8 cellular contexts compared by ENCODE assay signal in genomic region chr7:97005764-97006145, GRCh38. TPM values are rescaled to one million over a fixed set of nuclear protein-coding genes. Genes with fewer than 3 reads are reported as not detected.
DNase-seq lines count a peak whose midpoint lies in the region; ATAC-seq and TF ChIP-seq lines count a peak whose summit lies in the region.

No MANE protein-coding gene starts in this region.

- H3K36me3 Mint-ChIP-seq in MCF 10A (ENCODE audit: insufficient read depth, unreplicated experiment), result no peaks in the 10 kb centered on the region
- peaks cover 0 to 5% (median 0%) of the 10 kb centered on the region in 5 donors for H3K36me3 Mint-ChIP-seq in naive thymus-derived CD4-positive, alpha-beta T cell

- peak overlapping the region; percentile 77 for H3K4me3 Mint-ChIP-seq in MCF 10A (ENCODE audit: unreplicated experiment)
- H3K4me3 Mint-ChIP-seq in naive thymus-derived CD4-positive, alpha-beta T cell, result peak overlapping the region; percentile 72 to 88 (median 76)

- peak; percentile 31 for DNase-seq in AG10803 (ENCODE audit: low read depth)
- DNase-seq in HAP-1 (ENCODE audit: low spot score in 2 of 2), result no peak
- DNase-seq in MCF 10A (ENCODE audit: unreplicated experiment), result peak; percentile 14
- DNase-seq in naive thymus-derived CD4-positive, alpha-beta T cell, result peak in 5 of 9 donors; percentile 24 to 52 (median 48)
- no peak for DNase-seq in germinal center (ENCODE audit: low spot score)
- DNase-seq in NCI-H524 treated with DMSO at 0.1 percent for 48 hours (lab: John Stamatoyannopoulos, UW), result no peak
- no peak for DNase-seq in hepatic stellate cell (ENCODE audit: low spot score)

- H3K9me3 Mint-ChIP-seq in MCF 10A (ENCODE audit: unreplicated experiment), result no peaks in the 10 kb centered on the region
- H3K9me3 Mint-ChIP-seq in naive thymus-derived CD4-positive, alpha-beta T cell, result peaks cover 0 to 34% (median 9%) of the 10 kb centered on the region in 11 donors

- H3K36me3 ChIP-seq in HAP-1 (replicated peaks), result peaks cover 30% of the 10 kb centered on the region
- H3K36me3 ChIP-seq in naive thymus-derived CD4-positive, alpha-beta T cell (ENCODE audit: control insufficient read depth in 2 of 3, insufficient read depth in 3 of 3, low read length in 3 of 3), result no peaks in the 10 kb centered on the region

- ATAC-seq in naive thymus-derived CD4-positive, alpha-beta T cell, result peak; percentile 5
- ATAC-seq in HG02678 (IDR thresholded peaks at IDR 0.05; ENCODE audit: unreplicated experiment), result no peak

- H3K4me1 Mint-ChIP-seq in MCF 10A (ENCODE audit: insufficient read depth, unreplicated experiment), result no peaks in the 10 kb centered on the region
- peaks cover 7 to 29% (median 20%) of the 10 kb centered on the region in 7 donors for H3K4me1 Mint-ChIP-seq in naive thymus-derived CD4-positive, alpha-beta T cell

- H3K27me3 Mint-ChIP-seq in MCF 10A (ENCODE audit: insufficient read depth, unreplicated experiment), result peaks cover 37% of the 10 kb centered on the region
- H3K27me3 Mint-ChIP-seq in naive thymus-derived CD4-positive, alpha-beta T cell, result peaks cover 78 to 90% (median 83%) of the 10 kb centered on the region in 5 donors

- CTCF ChIA-PET in MCF 10A (lab: Yijun Ruan, JAX), result interaction anchor here (0.6 kb wide), 1 partner anchor 12 kb away, joined by 4 read pairs; no protein-coding TSS in a partner anchor
- CTCF ChIA-PET in naive thymus-derived CD4-positive, alpha-beta T cell (lab: Charles Lee), result no interaction called here

- TF ChIP-seq CTCF in AG10803 (conservative IDR thresholded peaks at IDR 0.05; ENCODE audit: low read length), result no peak
- no peak for TF ChIP-seq CTCF in MCF 10A (IDR thresholded peaks at IDR 0.05; ENCODE audit: unreplicated experiment)

- H3K4me1 ChIP-seq in HAP-1, result peaks cover 40% of the 10 kb centered on the region
- peaks cover 12 to 19% of the 10 kb centered on the region in 2 donors for H3K4me1 ChIP-seq in naive thymus-derived CD4-positive, alpha-beta T cell (ENCODE audit: control insufficient read depth in 2 of 2, insufficient read depth in 2 of 2, low read length in 2 of 2)

- peak overlapping the region; percentile 36; the same call in 1 of the 2 replicates for H3K4me3 ChIP-seq in AG10803 (ENCODE audit: low read length)
- peak overlapping the region; percentile 56 for H3K4me3 ChIP-seq in HAP-1
- no peak overlapping the region for H3K4me3 ChIP-seq in naive thymus-derived CD4-positive, alpha-beta T cell (ENCODE audit: low read length)

- intact Hi-C loops in MCF 10A (cut with micrococcal nuclease), result no loop called here
- intact Hi-C loops in naive thymus-derived CD4-positive, alpha-beta T cell (cut with micrococcal nuclease), result no loop called here

- H3K27me3 ChIP-seq in HAP-1 (ENCODE audit: low read depth), result no peaks in the 10 kb centered on the region
- H3K27me3 ChIP-seq in naive thymus-derived CD4-positive, alpha-beta T cell (ENCODE audit: control insufficient read depth in 2 of 2, insufficient read depth in 2 of 2, low read length in 2 of 2), result peaks cover 17 to 51% of the 10 kb centered on the region in 2 donors

- POLR2A ChIA-PET in MCF 10A (lab: Yijun Ruan, JAX), result interaction anchor here (0.6 kb wide), 1 partner anchor 58 kb away, joined by 3 read pairs; no protein-coding TSS in a partner anchor
- POLR2A ChIA-PET in naive thymus-derived CD4-positive, alpha-beta T cell (lab: Charles Lee), result no interaction called here

- in situ Hi-C loops in HAP-1 (cut with MboI; ENCODE audit: low sequenced_read_pairs), result loop anchor here (25.0 kb wide), 1 partner anchor 293 kb away; the partner anchor contains the start of gene SEM1

- no peaks in the 10 kb centered on the region for H3K9me3 ChIP-seq in HAP-1
- peaks cover 0 to 6% (median 0%) of the 10 kb centered on the region in 3 experiments for H3K9me3 ChIP-seq in naive thymus-derived CD4-positive, alpha-beta T cell (ENCODE audit: control insufficient read depth in 2 of 3, low read length in 3 of 3)

- H3K27ac ChIP-seq in naive thymus-derived CD4-positive, alpha-beta T cell (ENCODE audit: low read depth, low read length), result no peak overlapping the region

- no peak overlapping the region for H3K27ac Mint-ChIP-seq in MCF 10A (ENCODE audit: low read depth, unreplicated experiment)
- H3K27ac Mint-ChIP-seq in naive thymus-derived CD4-positive, alpha-beta T cell, result no peak overlapping the region

- BruUV-seq in MCF 10A (replicated peaks; lab: Mats Ljungman, UMichigan), result no TSS peak

RNA-seq across cellular contexts. Expression of gene DLX6, which starts 0.4 kb away (rescaled TPM):
- not detected in 2 replicates for total RNA-seq in MCF 10A (2022)
- total RNA-seq in naive thymus-derived CD4-positive, alpha-beta T cell, result not detected
- polyA plus RNA-seq in naive thymus-derived CD4-positive, alpha-beta T cell, result not detected

RNA-seq across cellular contexts. Expression of gene DLX5, which starts 18.9 kb away (rescaled TPM):
- not detected in 2 replicates for total RNA-seq in MCF 10A (2022)
- total RNA-seq in naive thymus-derived CD4-positive, alpha-beta T cell, result not detected
- polyA plus RNA-seq in naive thymus-derived CD4-positive, alpha-beta T cell, result not detected

Comparison
In these comparisons a context has a peak if more than half of its experiments do, and no peak if none do; other contexts are left out.
1. DNase-seq: peak in AG10803 (single experiment), MCF 10A (single experiment) and naive thymus-derived CD4-positive, alpha-beta T cell (5 of 9); none in HAP-1 (0 of 2), germinal center (single experiment), NCI-H524 treated with DMSO at 0.1 percent for 48 hours (single experiment) and hepatic stellate cell (single experiment).